ENCODE assay signal across 24 cellular contexts in genomic region chr1:61955261-61955660, GRCh38.
"Had no signal": no experiment of that assay in that cellular context is flagged by ENCODE, and none has a peak within 500 bp of the region (broad histone marks: within the 10 kb centered on the region; RNA-seq: fewer than 3 reads in every experiment).

No MANE protein-coding gene starts in this region.

- H3K27me3 ChIP-seq: dorsolateral prefrontal cortex, esophagus muscularis mucosa, foreskin keratinocyte, gastroesophageal sphincter, heart right ventricle had no signal

- ATAC-seq: foreskin keratinocyte, gastroesophageal sphincter, left colon, left lobe of liver, left ventricle myocardium superior, lower lobe of right lung, mucosa of descending colon had no signal

- H3K36me3 ChIP-seq: esophagus muscularis mucosa, gastroesophageal sphincter, heart right ventricle, lower lobe of right lung had no signal

- H3K4me3 ChIP-seq: coronary artery, dorsolateral prefrontal cortex, esophagus muscularis mucosa, gastroesophageal sphincter, lower lobe of right lung, mucosa of descending colon had no signal

- H3K9me3 ChIP-seq: esophagus muscularis mucosa, gastroesophageal sphincter, heart right ventricle, lower lobe of right lung, mucosa of descending colon had no signal

- H3K27ac ChIP-seq: coronary artery, dorsolateral prefrontal cortex, esophagus muscularis mucosa, foreskin keratinocyte, gastroesophageal sphincter, lower lobe of right lung had no signal

- FAIRE-seq: colon, endothelial cell of umbilical vein, frontal cortex, islet of Langerhans, keratinocyte had no signal

- DNase-seq: dermis blood vessel endothelial cell; dorsolateral prefrontal cortex; effector CD4-positive, alpha-beta T cell; effector memory CD4-positive, alpha-beta T cell; foreskin keratinocyte; glutamatergic neuron; head of caudate nucleus; heart right ventricle; hippocampal formation; left colon; left ventricle myocardium superior; lower lobe of right lung; mesenchymal stem cell; mucosa of descending colon; naive B cell had no signal

- H3K4me1 ChIP-seq: lower lobe of right lung had no signal
